Comparison of ENCODE assay signal across 35 cellular contexts in the genomic region with DNA sequence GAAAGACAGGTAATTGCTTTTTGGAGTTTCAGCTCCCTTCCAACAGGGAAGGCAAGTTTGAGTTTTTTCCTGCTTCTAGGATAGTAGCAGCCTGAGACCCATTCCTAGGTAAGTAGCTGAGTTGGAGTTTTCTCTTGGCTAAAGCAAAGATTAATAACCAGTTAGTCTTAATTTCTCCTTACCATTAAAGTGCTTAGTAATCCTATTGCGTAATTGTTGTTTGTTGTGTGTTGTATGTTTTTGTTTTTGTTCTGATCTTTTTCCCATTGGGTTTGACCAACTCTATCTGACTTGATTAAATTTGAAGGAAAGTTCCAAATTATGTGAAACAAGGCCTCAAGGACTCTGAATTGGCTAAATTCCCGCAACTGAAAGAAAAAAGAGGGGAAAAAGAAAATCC.
"Had no signal": no experiment of that assay in that cellular context is flagged by ENCODE, and none has a peak within 500 bp of the region (broad histone marks: within the 10 kb centered on the region; RNA-seq: fewer than 3 reads in every experiment).

No MANE protein-coding gene starts in this region.

- H3K27me3 ChIP-seq: MG63 had no signal

- H3K36me3 ChIP-seq: MG63 had no signal

- H3K9me3 ChIP-seq: MG63 had no signal

- H3K4me3 ChIP-seq: MG63 had no signal

- DNase-seq: Karpas-422, Kasumi-1, MG63, MM.1S, MV-4-11, NCI-H1048, NCI-H1092, NCI-H1092 treated with DMSO at 0.1 percent for 48 hours, NCI-H1105, NCI-H1105 treated with DMSO at 0.1 percent for 48 hours, NCI-H1417, NCI-H1417 treated with DMSO at 0.1 percent for 48 hours, NCI-H1436, NCI-H1436 treated with DMSO at 0.1 percent for 48 hours, NCI-H146, NCI-H1694, NCI-H1694 treated with DMSO at 0.1 percent for 48 hours, NCI-H187, NCI-H187 treated with DMSO at 0.1 percent for 48 hours, NCI-H1930, NCI-H2029, NCI-H2029 treated with DMSO at 0.1 percent for 48 hours, NCI-H2081, NCI-H2081 treated with DMSO at 0.1 percent for 48 hours, NCI-H2107, NCI-H2171, NCI-H2171 treated with DMSO at 0.1 percent for 48 hours, NCI-H2227 treated with DMSO at 0.1 percent for 48 hours, NCI-H226, NCI-H345, NCI-H446, NCI-H446 treated with DMSO at 0.1 percent for 48 hours, NCI-H510A, NCI-H510A treated with DMSO at 0.1 percent for 48 hours, NCI-H524 had no signal
